Comparison of ENCODE assay signal across 8 cellular contexts in genomic region chr19:16626796-16627193, GRCh38.
DNase-seq lines count a peak whose midpoint lies in the region; ATAC-seq and TF ChIP-seq lines count a peak whose summit lies in the region.

No MANE protein-coding gene starts in this region.

- no peak for ATAC-seq in HG03196 (IDR thresholded peaks at IDR 0.05; ENCODE audit: unreplicated experiment)

- no peak for TF ChIP-seq CTCF in fibroblast of mammary gland (conservative IDR thresholded peaks at IDR 0.05; ENCODE audit: control insufficient read depth, insufficient read depth, low read depth, low read length)

- no peaks in the 10 kb centered on the region for H3K9me3 Mint-ChIP-seq in T-helper 2 cell treated with Interferon-gamma antibody and Interleukin-4, amounts not matched to agents 5 μg/mL and 100 μg/mL, for 36 hours

- peak; percentile 8 for DNase-seq in T-helper 2 cell treated with Interferon-gamma antibody and Interleukin-4, amounts not matched to agents 5 μg/mL and 100 μg/mL, for 36 hours (ENCODE audit: low spot score)
- DNase-seq in fibroblast of mammary gland (ENCODE audit: low read depth), result peak; percentile 11
- DNase-seq in skeletal muscle cell (ENCODE audit: low read depth), result no peak
- no peak for DNase-seq in GDM1 (lab: John Stamatoyannopoulos, UW)
- no peak for DNase-seq in T-helper 9 cell
- no peak for DNase-seq in activated CD4-positive, CD25-positive, alpha-beta regulatory T cell (lab: John Stamatoyannopoulos, UW)

- no peaks in the 10 kb centered on the region for H3K27me3 Mint-ChIP-seq in T-helper 2 cell treated with Interferon-gamma antibody and Interleukin-4, amounts not matched to agents 5 μg/mL and 100 μg/mL, for 36 hours (ENCODE audit: low read depth)

- H3K4me3 ChIP-seq in GM08714 (ENCODE audit: low read length), result peak overlapping the region; percentile 94
- H3K4me3 ChIP-seq in fibroblast of mammary gland (ENCODE audit: control insufficient read depth, low read depth, low read length), result peak overlapping the region; percentile 90
- peak overlapping the region; percentile 98 for H3K4me3 ChIP-seq in skeletal muscle cell (ENCODE audit: low read depth, low read length)

- peak overlapping the region; percentile 94 for H3K4me3 Mint-ChIP-seq in T-helper 2 cell treated with Interferon-gamma antibody and Interleukin-4, amounts not matched to agents 5 μg/mL and 100 μg/mL, for 36 hours

- H3K36me3 Mint-ChIP-seq in T-helper 2 cell treated with Interferon-gamma antibody and Interleukin-4, amounts not matched to agents 5 μg/mL and 100 μg/mL, for 36 hours (ENCODE audit: low read depth), result peaks cover 34% of the 10 kb centered on the region

- H3K4me1 Mint-ChIP-seq in T-helper 2 cell treated with Interferon-gamma antibody and Interleukin-4, amounts not matched to agents 5 μg/mL and 100 μg/mL, for 36 hours (ENCODE audit: low read depth), result peaks cover 30% of the 10 kb centered on the region

- H3K27ac Mint-ChIP-seq in T-helper 2 cell treated with Interferon-gamma antibody and Interleukin-4, amounts not matched to agents 5 μg/mL and 100 μg/mL, for 36 hours, result peak overlapping the region; percentile 89

Comparison
In these comparisons a context has a peak if more than half of its experiments do, and no peak if none do; other contexts are left out.
1. DNase-seq: peak in T-helper 2 cell treated with Interferon-gamma antibody and Interleukin-4, amounts not matched to agents 5 μg/mL and 100 μg/mL, for 36 hours (single experiment) and fibroblast of mammary gland (single experiment); none in skeletal muscle cell (single experiment), GDM1 (single experiment), T-helper 9 cell (single experiment) and activated CD4-positive, CD25-positive, alpha-beta regulatory T cell (0 of 4).
2. Peak in every context shown above with its lines, with median percentiles within 50 percentile points of each other: H3K4me3 ChIP-seq.